In genomic region chr19:51607077-51607476, GRCh38 we compare ENCODE assay signal across 1 cellular context.
TF ChIP-seq lines count a peak whose summit lies in the region.

No MANE protein-coding gene starts in this region.

TF ChIP-seq in GM23338, 12 proteins besides CTCF, POLR2A, EP300 and RAD21 (continued from another document):
- no peak for TF ChIP-seq ZNF462 (CRISPR knock-in tag; IDR thresholded peaks at IDR 0.05)
- TF ChIP-seq POLR2AphosphoS5 (IDR thresholded peaks at IDR 0.05; ENCODE audit: low read depth): no peak
- no peak for TF ChIP-seq REST (IDR thresholded peaks at IDR 0.05; ENCODE audit: unreplicated experiment)
- TF ChIP-seq ZNF331 (CRISPR knock-in tag; IDR thresholded peaks at IDR 0.05; ENCODE audit: low read depth): no peak
- TF ChIP-seq ZNF114 (CRISPR knock-in tag; IDR thresholded peaks at IDR 0.05): no peak
- TF ChIP-seq NANOG (IDR thresholded peaks at IDR 0.05; ENCODE audit: borderline replicate concordance): no peak
- no peak for TF ChIP-seq JUNB (IDR thresholded peaks at IDR 0.05; ENCODE audit: unreplicated experiment)
- no peak for TF ChIP-seq CREB1 (CRISPR knock-in tag; IDR thresholded peaks at IDR 0.05; ENCODE audit: low read depth)
- TF ChIP-seq EZH2 (IDR thresholded peaks at IDR 0.05; ENCODE audit: low read depth, unreplicated experiment): no peak
- TF ChIP-seq, protein P1, sequence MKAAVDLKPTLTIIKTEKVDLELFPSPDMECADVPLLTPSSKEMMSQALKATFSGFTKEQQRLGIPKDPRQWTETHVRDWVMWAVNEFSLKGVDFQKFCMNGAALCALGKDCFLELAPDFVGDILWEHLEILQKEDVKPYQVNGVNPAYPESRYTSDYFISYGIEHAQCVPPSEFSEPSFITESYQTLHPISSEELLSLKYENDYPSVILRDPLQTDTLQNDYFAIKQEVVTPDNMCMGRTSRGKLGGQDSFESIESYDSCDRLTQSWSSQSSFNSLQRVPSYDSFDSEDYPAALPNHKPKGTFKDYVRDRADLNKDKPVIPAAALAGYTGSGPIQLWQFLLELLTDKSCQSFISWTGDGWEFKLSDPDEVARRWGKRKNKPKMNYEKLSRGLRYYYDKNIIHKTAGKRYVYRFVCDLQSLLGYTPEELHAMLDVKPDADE (IDR thresholded peaks at IDR 0.05): no peak
- no peak for TF ChIP-seq EZH2phosphoT487 (IDR thresholded peaks at IDR 0.05; ENCODE audit: unreplicated experiment)
